Comparison of ENCODE assay signal across 1 cellular context in the genomic region with DNA sequence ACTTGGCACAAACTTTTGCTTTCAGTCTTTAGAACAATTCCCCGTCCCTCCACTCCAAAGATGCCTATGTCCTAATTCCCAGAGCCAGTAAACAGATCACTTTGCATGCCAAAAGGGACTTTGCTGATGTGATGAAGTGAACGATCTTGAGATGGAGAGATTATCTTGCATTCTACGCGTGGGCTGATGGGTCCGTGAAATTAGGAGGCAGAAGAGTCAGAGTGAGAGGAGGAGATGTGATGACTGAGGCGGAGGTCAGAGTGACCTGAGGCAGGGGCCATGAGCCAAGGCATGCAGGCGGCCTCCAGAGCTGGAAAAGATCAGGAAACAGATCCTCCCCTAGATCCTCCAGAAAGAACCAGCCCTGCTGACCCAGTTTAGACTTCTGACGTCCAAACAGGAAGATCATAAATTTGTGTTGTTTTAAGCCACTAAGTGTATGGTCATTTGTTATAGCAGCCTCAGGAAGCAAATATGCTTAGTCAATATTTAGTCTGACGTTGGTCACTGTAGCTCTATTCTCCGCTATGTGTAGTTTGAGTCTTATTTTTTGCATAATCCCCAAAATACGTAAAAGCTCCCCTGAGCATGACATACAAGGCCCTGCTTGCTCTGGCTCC.
TF ChIP-seq lines count a peak whose summit lies in the region.

No MANE protein-coding gene starts in this region.

TF ChIP-seq in HepG2, 621 proteins besides CTCF, POLR2A, EP300 and RAD21 (continued from another document):
- TF ChIP-seq, protein P1, sequence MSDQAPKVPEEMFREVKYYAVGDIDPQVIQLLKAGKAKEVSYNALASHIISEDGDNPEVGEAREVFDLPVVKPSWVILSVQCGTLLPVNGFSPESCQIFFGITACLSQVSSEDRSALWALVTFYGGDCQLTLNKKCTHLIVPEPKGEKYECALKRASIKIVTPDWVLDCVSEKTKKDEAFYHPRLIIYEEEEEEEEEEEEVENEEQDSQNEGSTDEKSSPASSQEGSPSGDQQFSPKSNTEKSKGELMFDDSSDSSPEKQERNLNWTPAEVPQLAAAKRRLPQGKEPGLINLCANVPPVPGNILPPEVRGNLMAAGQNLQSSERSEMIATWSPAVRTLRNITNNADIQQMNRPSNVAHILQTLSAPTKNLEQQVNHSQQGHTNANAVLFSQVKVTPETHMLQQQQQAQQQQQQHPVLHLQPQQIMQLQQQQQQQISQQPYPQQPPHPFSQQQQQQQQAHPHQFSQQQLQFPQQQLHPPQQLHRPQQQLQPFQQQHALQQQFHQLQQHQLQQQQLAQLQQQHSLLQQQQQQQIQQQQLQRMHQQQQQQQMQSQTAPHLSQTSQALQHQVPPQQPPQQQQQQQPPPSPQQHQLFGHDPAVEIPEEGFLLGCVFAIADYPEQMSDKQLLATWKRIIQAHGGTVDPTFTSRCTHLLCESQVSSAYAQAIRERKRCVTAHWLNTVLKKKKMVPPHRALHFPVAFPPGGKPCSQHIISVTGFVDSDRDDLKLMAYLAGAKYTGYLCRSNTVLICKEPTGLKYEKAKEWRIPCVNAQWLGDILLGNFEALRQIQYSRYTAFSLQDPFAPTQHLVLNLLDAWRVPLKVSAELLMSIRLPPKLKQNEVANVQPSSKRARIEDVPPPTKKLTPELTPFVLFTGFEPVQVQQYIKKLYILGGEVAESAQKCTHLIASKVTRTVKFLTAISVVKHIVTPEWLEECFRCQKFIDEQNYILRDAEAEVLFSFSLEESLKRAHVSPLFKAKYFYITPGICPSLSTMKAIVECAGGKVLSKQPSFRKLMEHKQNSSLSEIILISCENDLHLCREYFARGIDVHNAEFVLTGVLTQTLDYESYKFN (CRISPR knock-in tag; conservative IDR thresholded peaks at IDR 0.05) = 0 out of 2 replicates have a peak, but pooled peaks have one; percentile 14
- TF ChIP-seq ZNF12 (CRISPR knock-in tag; IDR thresholded peaks at IDR 0.05) (peak; percentile 63), GPBP1L1 (CRISPR knock-in tag; IDR thresholded peaks at IDR 0.05) (no peak), STAG1 (CRISPR knock-in tag; IDR thresholded peaks at IDR 0.05) (no peak)
- TF ChIP-seq, protein P2, sequence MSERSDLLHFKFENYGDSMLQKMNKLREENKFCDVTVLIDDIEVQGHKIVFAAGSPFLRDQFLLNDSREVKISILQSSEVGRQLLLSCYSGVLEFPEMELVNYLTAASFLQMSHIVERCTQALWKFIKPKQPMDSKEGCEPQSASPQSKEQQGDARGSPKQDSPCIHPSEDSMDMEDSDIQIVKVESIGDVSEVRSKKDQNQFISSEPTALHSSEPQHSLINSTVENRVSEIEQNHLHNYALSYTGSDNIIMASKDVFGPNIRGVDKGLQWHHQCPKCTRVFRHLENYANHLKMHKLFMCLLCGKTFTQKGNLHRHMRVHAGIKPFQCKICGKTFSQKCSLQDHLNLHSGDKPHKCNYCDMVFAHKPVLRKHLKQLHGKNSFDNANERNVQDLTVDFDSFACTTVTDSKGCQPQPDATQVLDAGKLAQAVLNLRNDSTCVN (CRISPR knock-in tag; IDR thresholded peaks at IDR 0.05; ENCODE audit: borderline replicate concordance) = peak; percentile 71; the same call in 1 of the 2 replicates
TF ChIP-seq in HepG2: peak in this region for 4.
